8 cellular contexts compared by ENCODE assay signal in the genomic region with DNA sequence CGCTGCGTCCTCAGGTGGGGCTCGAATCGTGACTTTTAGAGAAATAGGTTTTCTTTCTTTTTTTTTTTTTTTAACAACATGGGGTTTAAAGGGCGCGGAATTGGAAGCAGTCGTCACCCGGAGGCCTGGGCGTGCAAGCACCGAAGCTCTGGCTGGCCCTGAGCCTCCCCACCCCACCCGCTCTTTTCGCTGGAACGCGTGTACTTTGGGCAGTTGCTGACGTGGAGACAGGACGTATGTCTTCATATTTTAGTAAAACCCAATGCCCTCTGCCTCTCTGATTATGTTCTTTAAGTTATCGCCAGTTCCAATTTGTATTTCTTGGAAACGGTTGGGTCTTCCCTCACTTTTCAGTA. TPM values are rescaled to one million over a fixed set of nuclear protein-coding genes. Genes with fewer than 3 reads are reported as not detected.
DNase-seq lines count a peak whose midpoint lies in the region; ATAC-seq and TF ChIP-seq lines count a peak whose summit lies in the region.

No MANE protein-coding gene starts in this region.

- H3K36me3 Mint-ChIP-seq in T-cell, result no peaks in the 10 kb centered on the region
- no peaks in the 10 kb centered on the region for H3K36me3 Mint-ChIP-seq in endodermal cell (ENCODE audit: low read depth)

- no peak for TF ChIP-seq POLR2A in testis (IDR thresholded peaks at IDR 0.05)

- H3K27me3 Mint-ChIP-seq in T-cell (no peaks in the 10 kb centered on the region), endodermal cell (ENCODE audit: insufficient read depth) (no peaks in the 10 kb centered on the region)

- H3K27ac ChIP-seq in endodermal cell (ENCODE audit: low read depth, low read length) (peak overlapping the region; percentile 61), testis (peak overlapping the region; percentile 89 to 94)

- POLR2A ChIA-PET in AG04449 (lab: Yijun Ruan, JAX), result interaction anchor here (0.7 kb wide), 1 partner anchor 140 kb away, joined by 3 read pairs; no protein-coding TSS in a partner anchor
- POLR2A ChIA-PET in T-cell (lab: Charles Lee), result no interaction called here

- no peaks in the 10 kb centered on the region for H3K4me1 ChIP-seq in endodermal cell (ENCODE audit: control insufficient read depth, insufficient read depth, low read length)
- H3K4me1 ChIP-seq in mononuclear cell (ENCODE audit: insufficient read depth, low read length), result peaks cover 10% of the 10 kb centered on the region
- peaks cover 9% of the 10 kb centered on the region for H3K4me1 ChIP-seq in testis

- CTCF ChIA-PET in AG04449 (lab: Yijun Ruan, JAX), result interaction anchor here (0.9 to 3.1 kb wide), 10 partner anchors 11 to 753 kb away, joined by 3 to 18 read pairs (median 4); no protein-coding TSS in a partner anchor
- CTCF ChIA-PET in T-cell (lab: Charles Lee), result interaction anchor here in 1 of 2 donors (0.7 to 1.5 kb wide), 4 partner anchors 66 to 461 kb away, joined by 3 to 9 read pairs (median 5); a partner anchor contains a TSS

- intact Hi-C loops in testis (cut with DNase I; ENCODE audit: low total_unique reads), result loop anchor here (5.0 kb wide), 1 partner anchor 65 kb away; a partner anchor contains a TSS

- H3K9me3 ChIP-seq in endodermal cell (ENCODE audit: control insufficient read depth, low read length) (no peaks in the 10 kb centered on the region), mononuclear cell (ENCODE audit: low read depth, low read length) (no peaks in the 10 kb centered on the region), testis (no peaks in the 10 kb centered on the region)

- H3K27me3 ChIP-seq in endodermal cell (ENCODE audit: control insufficient read depth, insufficient read depth, low read length, poor library complexity, severe bottlenecking) (no peaks in the 10 kb centered on the region), mononuclear cell (ENCODE audit: insufficient read depth, low read length) (no peaks in the 10 kb centered on the region), testis (no peaks in the 10 kb centered on the region)

- H3K36me3 ChIP-seq in endodermal cell (ENCODE audit: control insufficient read depth, insufficient read depth, low read length) (no peaks in the 10 kb centered on the region), testis (ENCODE audit: low read depth, missing control alignments) (no peaks in the 10 kb centered on the region)

- peak; percentile 13 for ATAC-seq in HG03442 (IDR thresholded peaks at IDR 0.05; ENCODE audit: unreplicated experiment)
- ATAC-seq in T-cell (replicated peaks in 1 of 4), result peak; percentile 3 to 18 (median 6)
- ATAC-seq in HG02763 (IDR thresholded peaks at IDR 0.05; ENCODE audit: unreplicated experiment), result no peak

- H3K4me3 ChIP-seq in AG04449 (ENCODE audit: low read depth, low read length), result peak overlapping the region; percentile 93
- H3K4me3 ChIP-seq in endodermal cell (ENCODE audit: low read length), result peak overlapping the region; percentile 90
- peak overlapping the region; percentile 97 for H3K4me3 ChIP-seq in mononuclear cell (ENCODE audit: low read length)
- peak overlapping the region; percentile 86 to 98 for H3K4me3 ChIP-seq in testis

- peak overlapping the region; percentile 90 for H3K9ac ChIP-seq in endodermal cell (ENCODE audit: extremely low read depth, low read length, poor library complexity, severe bottlenecking)

- H3K4me3 Mint-ChIP-seq in T-cell (peak overlapping the region; percentile 89 to 96 (median 90)), endodermal cell (peak overlapping the region; percentile 94)

- WGBS in endodermal cell (ENCODE audit: insufficient coverage in 1 of 2, insufficient read length in 1 of 2), 2 experiments, result 0 to 1% methylated on average over 4 to 16 of the region's 18 CpGs
- 1% methylated on average over 18 of the region's 18 CpGs for WGBS in testis, 2 donors

- H3K27ac Mint-ChIP-seq in T-cell (peak overlapping the region; percentile 88 to 98), endodermal cell (peak overlapping the region; percentile 96)

- TF ChIP-seq CTCF in AG04449 (IDR thresholded peaks at IDR 0.05; ENCODE audit: insufficient read depth, low read length, missing control alignments) (no peak), GM13976 (IDR thresholded peaks at IDR 0.05; ENCODE audit: borderline replicate concordance, control extremely low read depth, extremely low read depth, insufficient read depth, missing control alignments) (no peak), endodermal cell (conservative IDR thresholded peaks at IDR 0.05) (no peak), testis (IDR thresholded peaks at IDR 0.05) (no peak)

- peaks cover 14 to 15% (median 15%) of the 10 kb centered on the region in 3 donors for H3K4me1 Mint-ChIP-seq in T-cell
- H3K4me1 Mint-ChIP-seq in endodermal cell, result peaks cover 8% of the 10 kb centered on the region

- H3K9me3 Mint-ChIP-seq in T-cell (no peaks in the 10 kb centered on the region), endodermal cell (no peaks in the 10 kb centered on the region)

- in situ Hi-C loops in GM13976 (cut with MboI; ENCODE audit: low sequenced_read_pairs, unreplicated experiment), result no loop called here

- DNase-seq in AG04449 (ENCODE audit: low read depth, low spot score), result no peak
- DNase-seq in GM13976 (ENCODE audit: low spot score), result peak; percentile 62
- DNase-seq in T-cell, result peak in 5 of 34 experiments; percentile 23 to 33 (median 27)
- DNase-seq in endodermal cell, result no peak
- peak; percentile 69 for DNase-seq in testis

RNA-seq across cellular contexts. Expression of a gene that starts 0.6 kb away (rescaled TPM):
- total RNA-seq in T-cell (1 to 10 TPM in 4 of 5 donors, under 1 TPM in 1; 0.98 to 3.1 (median 2.6) TPM), endodermal cell (1 to 10 TPM; 6.4 to 7.8 TPM), mononuclear cell (0.42 TPM), testis (10 to 100 TPM; 53.1 to 71.9 TPM)
- polyA plus RNA-seq in endodermal cell (2013, experiment 1 of 2), result 5.7 TPM
- polyA plus RNA-seq in endodermal cell (2013, experiment 2 of 2), result 6.0 TPM
- 203 TPM for polyA plus RNA-seq in testis (ENCODE audit: insufficient read depth, low read depth, low replicate concordance)

Comparison
In these comparisons a context has a peak if more than half of its experiments do, and no peak if none do; other contexts are left out.
1. DNase-seq: peak in GM13976 (single experiment) and testis (single experiment); none in AG04449 (single experiment) and endodermal cell (single experiment).
2. RNA of a gene that starts 0.6 kb away (total RNA-seq): 53.1 to 71.9 TPM in testis; 6.4 to 7.8 TPM in endodermal cell, 0.98 to 3.1 TPM in T-cell and 0.42 TPM in mononuclear cell (single experiment); every median in the first group is over 4 times any median in the second.
3. Peak in every context shown above with its lines, with median percentiles within 50 percentile points of each other: H3K4me3 ChIP-seq.